In genomic region chr22:32389685-32390084, GRCh38 we compare ENCODE assay signal across 10 cellular contexts. TPM values are rescaled to one million over a fixed set of nuclear protein-coding genes. Genes with fewer than 3 reads are reported as not detected.
DNase-seq lines count a peak whose midpoint lies in the region; ATAC-seq and TF ChIP-seq lines count a peak whose summit lies in the region.
"Had no signal": no experiment of that assay in that cellular context is flagged by ENCODE, and none has a peak within 500 bp of the region (broad histone marks: within the 10 kb centered on the region; RNA-seq: fewer than 3 reads in every experiment).

No MANE protein-coding gene starts in this region.

- no peaks in the 10 kb centered on the region for H3K9me3 ChIP-seq in gastroesophageal sphincter
- H3K9me3 ChIP-seq in uterus, result no peaks in the 10 kb centered on the region

- ATAC-seq in gastroesophageal sphincter (no peak), omental fat pad (ENCODE audit: low FRiP score) (no peak)

- H3K36me3 ChIP-seq in gastroesophageal sphincter (peaks cover 0 to 96% of the 10 kb centered on the region in 2 donors), uterus (no peaks in the 10 kb centered on the region)

- DNase-seq in stimulated activated CD4-positive, alpha-beta T cell treated with anti-CD3 and anti-CD28 coated beads, Interleukin-15, amount 100 ng/mL, for 24 hours, result peak; percentile 30
- no peak for DNase-seq in stimulated activated CD4-positive, alpha-beta T cell treated with anti-CD3 and anti-CD28 coated beads, Interleukin-4, amount 100 ng/mL, for 24 hours
- DNase-seq in RKO (ENCODE audit: low spot score) (peak; percentile 11), fibroblast of mammary gland (ENCODE audit: low read depth) (peak; percentile 28), uterus (no peak), NCI-H2227 treated with DMSO at 0.1 percent for 48 hours (lab: John Stamatoyannopoulos, UW) (no peak), omental fat pad (ENCODE audit: low spot score) (no peak)
- DNase-seq: activated naive CD8-positive, alpha-beta T cell treated with anti-CD3 and anti-CD28 coated beads, Interleukin-2, amount 10 ng/mL, durations not matched to agents 7 days and 5 days; NCI-H1105 had no signal

- WGBS in gastroesophageal sphincter (ENCODE audit: low coverage in 1 of 2), 2 donors, result 72 to 76% methylated on average over 4 of the region's 4 CpGs

- intact Hi-C loops in uterus (cut with DNase I; ENCODE audit: low total_unique reads), result no loop called here

- no peak overlapping the region for H3K27ac ChIP-seq in gastroesophageal sphincter
- no peak overlapping the region for H3K27ac ChIP-seq in uterus

- H3K4me3 ChIP-seq in fibroblast of mammary gland (ENCODE audit: control insufficient read depth, low read depth, low read length) (no peak overlapping the region), gastroesophageal sphincter (no peak overlapping the region), uterus (no peak overlapping the region)

- no peak for TF ChIP-seq EP300 in gastroesophageal sphincter (IDR thresholded peaks at IDR 0.05)

- TF ChIP-seq CTCF in fibroblast of mammary gland (conservative IDR thresholded peaks at IDR 0.05; ENCODE audit: control insufficient read depth, insufficient read depth, low read depth, low read length) (peak; percentile 54), gastroesophageal sphincter (IDR thresholded peaks at IDR 0.05) (peak in 1 of 4 experiments; percentile 17), uterus (IDR thresholded peaks at IDR 0.05) (no peak), omental fat pad (IDR thresholded peaks at IDR 0.05) (no peak)

- TF ChIP-seq POLR2A in gastroesophageal sphincter (IDR thresholded peaks at IDR 0.05), result no peak
- no peak for TF ChIP-seq POLR2A in uterus (IDR thresholded peaks at IDR 0.05)

- H3K27me3 ChIP-seq in gastroesophageal sphincter (no peaks in the 10 kb centered on the region), uterus (no peaks in the 10 kb centered on the region)

- H3K4me1 ChIP-seq in gastroesophageal sphincter (no peaks in the 10 kb centered on the region), uterus (no peaks in the 10 kb centered on the region)

RNA-seq across cellular contexts. Expression of gene RTCB, which starts 22.4 kb away (rescaled TPM):
- total RNA-seq in gastroesophageal sphincter (10 to 100 TPM; 66.9 to 83.4 (median 68.9) TPM), uterus (100 to 1,000 TPM in 2 of 4 donors, 10 to 100 TPM in 2; 57.2 to 118 (median 91.1) TPM), omental fat pad (10 to 100 TPM; 56.1 to 61.7 (median 58.6) TPM)

RNA-seq across cellular contexts. Expression of gene RFPL3, which starts 32.0 kb away (rescaled TPM):
- total RNA-seq in gastroesophageal sphincter (not detected), uterus (not detected), omental fat pad (not detected)
- total RNA-seq: activated naive CD8-positive, alpha-beta T cell treated with anti-CD3 and anti-CD28 coated beads, Interleukin-2, amount 10 ng/mL, durations not matched to agents 7 days and 5 days had no signal

Comparison
In these comparisons a context has a peak if more than half of its experiments do, and no peak if none do; other contexts are left out.
1. DNase-seq: peak in stimulated activated CD4-positive, alpha-beta T cell treated with anti-CD3 and anti-CD28 coated beads, Interleukin-15, amount 100 ng/mL, for 24 hours (single experiment), RKO (single experiment) and fibroblast of mammary gland (single experiment); none in stimulated activated CD4-positive, alpha-beta T cell treated with anti-CD3 and anti-CD28 coated beads, Interleukin-4, amount 100 ng/mL, for 24 hours (single experiment), uterus (0 of 2), NCI-H2227 treated with DMSO at 0.1 percent for 48 hours (single experiment) and omental fat pad (single experiment).